ENCODE assay signal across 25 cellular contexts in the genomic region with DNA sequence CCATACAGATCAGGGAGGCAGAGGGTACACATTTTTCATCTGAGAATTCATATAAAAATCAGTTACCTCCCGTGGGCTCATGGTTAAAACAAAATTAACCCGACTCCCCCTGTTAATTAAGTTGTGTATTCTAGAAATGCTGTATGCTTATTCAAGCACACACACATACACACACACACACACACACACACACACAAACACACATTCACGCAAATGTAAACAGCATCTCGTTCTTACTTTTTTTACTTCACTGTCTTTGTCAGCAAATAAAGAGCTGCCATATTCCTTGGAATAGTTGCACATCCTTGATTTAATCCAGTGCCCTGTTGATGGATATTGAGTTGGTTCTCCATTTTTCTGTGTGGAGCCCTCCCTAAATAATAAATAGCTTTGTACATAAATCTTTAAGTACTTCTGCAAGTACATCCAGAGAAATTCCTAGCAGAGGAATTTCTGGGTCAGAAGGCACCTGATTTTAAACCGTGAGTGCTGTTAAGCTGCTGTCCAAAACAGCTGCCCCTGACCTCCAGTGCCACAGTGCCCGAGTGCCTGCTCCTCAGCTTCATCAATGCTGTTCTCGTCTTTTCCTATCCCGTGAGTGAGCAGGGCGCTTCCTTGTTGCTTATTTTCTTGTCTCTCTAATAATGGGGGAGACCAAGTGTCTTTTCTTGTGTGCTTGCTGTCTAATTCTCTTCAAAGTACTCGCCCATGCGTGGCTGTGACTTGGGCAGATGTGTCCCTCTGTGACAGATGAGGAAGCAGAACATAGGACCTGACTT.
DNase-seq lines count a peak whose midpoint lies in the region; ATAC-seq and TF ChIP-seq lines count a peak whose summit lies in the region.
"Had no signal": no experiment of that assay in that cellular context is flagged by ENCODE, and none has a peak within 500 bp of the region (broad histone marks: within the 10 kb centered on the region; RNA-seq: fewer than 3 reads in every experiment).

No MANE protein-coding gene starts in this region.

- ATAC-seq in GM18873 (IDR thresholded peaks at IDR 0.05; ENCODE audit: low FRiP score, unreplicated experiment), result no peak
- ATAC-seq: A549, GM23338 had no signal

- no peak overlapping the region for H3K4ac ChIP-seq in neuronal stem cell (ENCODE audit: low read length)

- no peak overlapping the region for H3K4me3 ChIP-seq in DOHH2 (ENCODE audit: low read length)
- H3K4me3 ChIP-seq in neuronal stem cell (ENCODE audit: low read length in 2 of 2), result no peak overlapping the region
- H3K4me3 ChIP-seq: A549, GM23338, MG63, Peyer's patch, SJCRH30 had no signal

- no peaks in the 10 kb centered on the region for H3K79me2 ChIP-seq in DOHH2 (ENCODE audit: control insufficient read depth, low read length)

- DNase-seq in NAMALWA (ENCODE audit: low spot score) (peak; percentile 70), glutamatergic neuron (no peak), neuronal stem cell (ENCODE audit: low spot score) (no peak), NCI-H2081 treated with DMSO at 0.1 percent for 48 hours (lab: John Stamatoyannopoulos, UW) (no peak), HuH-7.5 (ENCODE audit: low spot score) (no peak)
- DNase-seq: CD4-positive, CD25-positive, alpha-beta regulatory T cell; COR-L47; DMS79; HCEC 1CT; Kasumi-1; MG63; NCI-H1048; NCI-H1417 treated with DMSO at 0.1 percent for 48 hours; NCI-H187 treated with DMSO at 0.1 percent for 48 hours; NCI-H345; NCI-H524; NCI-H774; NK-92 treated with Interleukin-12 subunit alpha and Interleukin-12 subunit beta, amount 100 ng/mL, for 24 hours; Peyer's patch; SJCRH30 had no signal

- peaks cover 28% of the 10 kb centered on the region for H3K4me1 Mint-ChIP-seq in glutamatergic neuron (ENCODE audit: low read depth, unreplicated experiment)

- H4K91ac ChIP-seq in neuronal stem cell (ENCODE audit: low read depth, low read length, poor library complexity), result no peak overlapping the region

- no peak for TF ChIP-seq CTCF in DOHH2 (IDR thresholded peaks at IDR 0.05; ENCODE audit: low read depth, low read length, poor library complexity, severe bottlenecking)
- TF ChIP-seq CTCF in glutamatergic neuron (IDR thresholded peaks at IDR 0.05; ENCODE audit: partially characterized antibody, unreplicated experiment), result no peak

- H3K27me3 ChIP-seq in DOHH2 (ENCODE audit: control insufficient read depth, low read length) (no peaks in the 10 kb centered on the region), neuronal stem cell (ENCODE audit: control insufficient read depth in 3 of 3, insufficient read depth in 3 of 3, low read depth in 1 of 3, low read length in 3 of 3) (no peaks in the 10 kb centered on the region)
- H3K27me3 ChIP-seq: MG63, Peyer's patch, SJCRH30 had no signal

- peaks cover 9% of the 10 kb centered on the region for H3K36me3 Mint-ChIP-seq in glutamatergic neuron (ENCODE audit: unreplicated experiment)

- no peaks in the 10 kb centered on the region for H4K20me1 ChIP-seq in DOHH2 (ENCODE audit: control insufficient read depth, insufficient read depth, low read depth, low read length)

- H2AK5ac ChIP-seq in neuronal stem cell (ENCODE audit: low read depth, low read length), result no peak overlapping the region

- H4K8ac ChIP-seq in neuronal stem cell (ENCODE audit: low read depth, low read length), result no peak overlapping the region

- no peak overlapping the region for H3K14ac ChIP-seq in neuronal stem cell (ENCODE audit: low read length)

- H3K4me1 ChIP-seq in DOHH2 (ENCODE audit: control insufficient read depth, low read length), result peaks cover 16% of the 10 kb centered on the region
- H3K4me1 ChIP-seq in neuronal stem cell (ENCODE audit: control insufficient read depth in 2 of 2, insufficient read depth in 1 of 2, low read depth in 1 of 2, low read length in 2 of 2), result peaks cover 8 to 9% of the 10 kb centered on the region in 2 donors
- H3K4me1 ChIP-seq: A549, Peyer's patch had no signal

- H3F3A ChIP-seq in DOHH2 (ENCODE audit: control insufficient read depth, insufficient read depth), result no peaks in the 10 kb centered on the region

- H3K9me3 ChIP-seq in DOHH2 (ENCODE audit: control insufficient read depth, insufficient read depth, low read length) (no peaks in the 10 kb centered on the region), neuronal stem cell (replicated peaks in 1 of 2; ENCODE audit: control insufficient read depth in 2 of 2, insufficient read depth in 1 of 2, low read depth in 1 of 2, low read length in 2 of 2) (peaks cover 4 to 6% of the 10 kb centered on the region in 2 donors)
- H3K9me3 ChIP-seq: A549, MG63, Peyer's patch, SJCRH30 had no signal

- H2BK120ac ChIP-seq in neuronal stem cell (ENCODE audit: low read depth, low read length), result no peak overlapping the region

- H3K27me3 Mint-ChIP-seq in glutamatergic neuron (ENCODE audit: unreplicated experiment), result peaks cover 10% of the 10 kb centered on the region
- H3K27me3 Mint-ChIP-seq: B cell; CD4-positive, CD25-positive, alpha-beta regulatory T cell had no signal

- H3K9me2 ChIP-seq in DOHH2 (replicated peaks; ENCODE audit: control insufficient read depth, low read length), result no peaks in the 10 kb centered on the region

- peaks cover 3% of the 10 kb centered on the region for H3K79me1 ChIP-seq in neuronal stem cell (ENCODE audit: low read depth, low read length)

- H2BK5ac ChIP-seq in neuronal stem cell (ENCODE audit: low read length), result no peak overlapping the region

- no peak overlapping the region for H3K23ac ChIP-seq in neuronal stem cell (ENCODE audit: low read depth, low read length, poor library complexity)

- no peak overlapping the region for H2BK15ac ChIP-seq in neuronal stem cell (ENCODE audit: low read length)

- H3K18ac ChIP-seq in neuronal stem cell (ENCODE audit: low read length), result no peak overlapping the region

- H3K27ac ChIP-seq in DOHH2 (ENCODE audit: low read depth, low read length) (no peak overlapping the region), neuronal stem cell (replicated peaks; ENCODE audit: low read length) (no peak overlapping the region)
- H3K27ac ChIP-seq: A549, Peyer's patch, SJCRH30 had no signal

- peak overlapping the region; percentile 30 for H3K4me3 Mint-ChIP-seq in glutamatergic neuron (ENCODE audit: unreplicated experiment)
- H3K4me3 Mint-ChIP-seq: B cell; CD4-positive, CD25-positive, alpha-beta regulatory T cell; GM23338 had no signal

- no peak overlapping the region for H2AFZ ChIP-seq in neuronal stem cell (ENCODE audit: low read length)
- H2AFZ ChIP-seq: GM23338 had no signal

- peak overlapping the region; percentile 9 for H3K27ac Mint-ChIP-seq in glutamatergic neuron (ENCODE audit: unreplicated experiment)
- H3K27ac Mint-ChIP-seq: B cell; CD4-positive, CD25-positive, alpha-beta regulatory T cell; GM23338 had no signal

- H3K36me3 ChIP-seq in DOHH2 (ENCODE audit: control insufficient read depth, low read length) (no peaks in the 10 kb centered on the region), neuronal stem cell (replicated peaks in 1 of 2; ENCODE audit: control insufficient read depth in 2 of 2, insufficient read depth in 2 of 2, low read length in 2 of 2) (peaks cover 17 to 20% of the 10 kb centered on the region in 2 donors)
- H3K36me3 ChIP-seq: SJCRH30 had no signal

- no peak overlapping the region for H2BK12ac ChIP-seq in neuronal stem cell (ENCODE audit: low read length)

- peaks cover 3% of the 10 kb centered on the region for H3K9me3 Mint-ChIP-seq in glutamatergic neuron (ENCODE audit: unreplicated experiment)
- H3K9me3 Mint-ChIP-seq: CD4-positive, CD25-positive, alpha-beta regulatory T cell; GM23338 had no signal

- H3K9ac ChIP-seq in neuronal stem cell (ENCODE audit: low read depth, low read length, poor library complexity), result peak overlapping the region; percentile 9

- H3K4me2 ChIP-seq in DOHH2 (ENCODE audit: low read length), result peak overlapping the region; percentile 25
- no peak overlapping the region for H3K4me2 ChIP-seq in neuronal stem cell (ENCODE audit: insufficient read depth, low read length, poor library complexity, severe bottlenecking)
- H3K4me2 ChIP-seq: A549, GM23338 had no signal

- WGBS in neuronal stem cell (ENCODE audit: extremely low coverage in 2 of 2, insufficient read length in 2 of 2, insufficient replicate concordance in 1 of 2), 2 donors, result no CpG with 5 or more reads among the region's 11 CpGs
